Comparison of ENCODE assay signal across 10 cellular contexts in genomic region chr12:122003646-122004611, GRCh38. TPM values are rescaled to one million over a fixed set of nuclear protein-coding genes. Genes with fewer than 3 reads are reported as not detected.
DNase-seq lines count a peak whose midpoint lies in the region; ATAC-seq and TF ChIP-seq lines count a peak whose summit lies in the region.
"Had no signal": no experiment of that assay in that cellular context is flagged by ENCODE, and none has a peak within 500 bp of the region (broad histone marks: within the 10 kb centered on the region; RNA-seq: fewer than 3 reads in every experiment).

No MANE protein-coding gene starts in this region.

- POLR2A ChIA-PET in PC-3 (lab: Charles Lee; ENCODE audit: unreplicated experiment), result no interaction called here

- H3K4me1 ChIP-seq in right atrium auricular region, result peaks cover 0 to 23% of the 10 kb centered on the region in 2 donors
- H3K4me1 ChIP-seq in PC-3 (ENCODE audit: insufficient read depth, low read length), result no peaks in the 10 kb centered on the region

- H2AFZ ChIP-seq in SU-DHL-6 (ENCODE audit: low read depth, low read length, severe bottlenecking) (no peak overlapping the region), PC-3 (ENCODE audit: low read length) (no peak overlapping the region)

- H3K27me3 ChIP-seq in SU-DHL-6 (ENCODE audit: low read length) (no peaks in the 10 kb centered on the region), right atrium auricular region (no peaks in the 10 kb centered on the region), PC-3 (ENCODE audit: low read length) (no peaks in the 10 kb centered on the region)

- ATAC-seq in Right ventricle myocardium inferior (peak; percentile 30), PC-3 (no peak)
- ATAC-seq: WTC11 had no signal

- H3K27ac ChIP-seq in SU-DHL-6 (ENCODE audit: low read depth, low read length) (peak overlapping the region; percentile 100), right atrium auricular region (peak overlapping the region; percentile 24 to 48), PC-3 (ENCODE audit: low read length) (no peak overlapping the region)

- H3K4me3 ChIP-seq in SU-DHL-6 (ENCODE audit: insufficient read depth, low read length, poor library complexity, severe bottlenecking), result peak overlapping the region; percentile 18
- H3K4me3 ChIP-seq in right atrium auricular region, result no peak overlapping the region
- H3K4me3 ChIP-seq in PC-3 (ENCODE audit: low read length), result no peak overlapping the region

- BruUV-seq in PC-3 (replicated peaks; lab: Mats Ljungman, UMichigan), result no TSS peak

- intact Hi-C loops in Right ventricle myocardium inferior (cut with DNase I), result no loop called here
- intact Hi-C loops in cardiac septum (cut with DNase I), result no loop called here
- intact Hi-C loops in PC-3 (cut with micrococcal nuclease), result no loop called here

- H3F3A ChIP-seq in SU-DHL-6 (ENCODE audit: insufficient read depth) (peaks cover 92% of the 10 kb centered on the region), PC-3 (ENCODE audit: low read length, unreplicated experiment) (no peaks in the 10 kb centered on the region)

- no peaks in the 10 kb centered on the region for H3K9me3 ChIP-seq in SU-DHL-6 (ENCODE audit: insufficient read depth, low read length)
- H3K9me3 ChIP-seq in right atrium auricular region, result no peaks in the 10 kb centered on the region
- 0 out of 2 replicates have a peak, but pooled peaks cover 4% of the 10 kb centered on the region for H3K9me3 ChIP-seq in PC-3 (ENCODE audit: low read length)

- peak overlapping the region; percentile 64 for H3K4me2 ChIP-seq in SU-DHL-6 (ENCODE audit: low read depth, low read length, poor library complexity, severe bottlenecking)
- no peak overlapping the region for H3K4me2 ChIP-seq in PC-3 (ENCODE audit: low read length)

- peak overlapping the region; percentile 56 for H3K9ac ChIP-seq in SU-DHL-6 (ENCODE audit: low read length)
- no peak overlapping the region for H3K9ac ChIP-seq in PC-3 (ENCODE audit: low read length)

- H3K9me2 ChIP-seq in SU-DHL-6 (replicated peaks; ENCODE audit: insufficient read depth, low read length) (no peaks in the 10 kb centered on the region), PC-3 (replicated peaks; ENCODE audit: low read length) (no peaks in the 10 kb centered on the region)

- no peak for DNase-seq in Right ventricle myocardium inferior (ENCODE audit: missing footprints)
- no peak for DNase-seq in cardiac septum (ENCODE audit: low spot score)
- DNase-seq in right atrium auricular region (ENCODE audit: low spot score), result no peak
- DNase-seq in cerebellar nuclear complex (lab: John Stamatoyannopoulos, UW), result no peak
- no peak for DNase-seq in mucosa of gallbladder (ENCODE audit: low spot score)
- no peak for DNase-seq in PC-3
- DNase-seq in NCI-H2227 (lab: John Stamatoyannopoulos, UW; ENCODE audit: unreplicated experiment), result no peak
- DNase-seq: NCI-H510A had no signal

- CTCF ChIA-PET in PC-3 (lab: Charles Lee), result no interaction called here

- TF ChIP-seq CTCF in SU-DHL-6 (IDR thresholded peaks at IDR 0.05; ENCODE audit: insufficient read depth, low read length, poor library complexity, severe bottlenecking), result no peak
- TF ChIP-seq CTCF in right atrium auricular region (IDR thresholded peaks at IDR 0.05), result no peak
- no peak for TF ChIP-seq CTCF in PC-3 (conservative IDR thresholded peaks at IDR 0.05; ENCODE audit: low read depth, low read length)

- peaks cover 34% of the 10 kb centered on the region for H3K79me2 ChIP-seq in SU-DHL-6 (ENCODE audit: insufficient read depth, low read length)
- no peaks in the 10 kb centered on the region for H3K79me2 ChIP-seq in PC-3 (ENCODE audit: low read length)

- H4K20me1 ChIP-seq in SU-DHL-6 (ENCODE audit: low read depth, low read length) (no peaks in the 10 kb centered on the region), PC-3 (ENCODE audit: low read length) (no peaks in the 10 kb centered on the region)

- H3K36me3 ChIP-seq in SU-DHL-6 (ENCODE audit: low read length) (peaks cover 23% of the 10 kb centered on the region), right atrium auricular region (no peaks in the 10 kb centered on the region), PC-3 (ENCODE audit: low read depth, low read length) (no peaks in the 10 kb centered on the region)

RNA-seq across cellular contexts. Expression of gene BCL7A, which starts 17.8 kb away (rescaled TPM):
- total RNA-seq in Right ventricle myocardium inferior (15.8 TPM), cardiac septum (18.2 TPM), right atrium auricular region (10 to 100 TPM; 11.5 to 21.2 TPM), mucosa of gallbladder (17.7 TPM), PC-3 (2014; rRNA removed) (31.6 and 32.5 TPM in 2 replicates)
